11 cellular contexts compared by ENCODE assay signal in genomic region chr4:7911044-7911578, GRCh38. TPM values are rescaled to one million over a fixed set of nuclear protein-coding genes. Genes with fewer than 3 reads are reported as not detected.
A peak's percentile ranks its signal among the peaks of the same experiment; 100 is the strongest.
DNase-seq lines count a peak whose midpoint lies in the region; TF ChIP-seq lines count a peak whose summit lies in the region.
"Had no signal": no experiment of that assay in that cellular context is flagged by ENCODE, and none has a peak within 500 bp of the region (broad histone marks: within the 10 kb centered on the region; RNA-seq: fewer than 3 reads in every experiment).

No MANE protein-coding gene starts in this region.

- no peaks in the 10 kb centered on the region for H3K27me3 Mint-ChIP-seq in neural crest cell (ENCODE audit: low read depth)
- H3K27me3 Mint-ChIP-seq: activated naive CD8-positive, alpha-beta T cell had no signal

- no peaks in the 10 kb centered on the region for H3K36me3 Mint-ChIP-seq in neural crest cell (ENCODE audit: low read depth)

- H3K4me3 ChIP-seq in AG04449 (ENCODE audit: low read depth, low read length) (no peak overlapping the region; the same call in 1 of the 2 replicates), fibroblast of mammary gland (ENCODE audit: control insufficient read depth, low read depth, low read length) (peak overlapping the region; percentile 6)
- H3K4me3 ChIP-seq: SK-N-MC had no signal

- peak overlapping the region; percentile 93 for H3K27ac Mint-ChIP-seq in neural crest cell (ENCODE audit: unreplicated experiment)
- H3K27ac Mint-ChIP-seq: activated naive CD8-positive, alpha-beta T cell; stimulated activated naive CD8-positive, alpha-beta T cell treated with anti-CD3 and anti-CD28 coated beads, Interleukin-15, amount 100 ng/mL, for 72 hours had no signal

- CTCF ChIA-PET in AG04449 (lab: Yijun Ruan, JAX) (interaction anchor here (0.9 to 1.6 kb wide), 6 partner anchors 9 to 109 kb away, joined by 3 to 4 read pairs (median 3); no protein-coding TSS in a partner anchor), RWPE1 (lab: Yijun Ruan, JAX) (interaction anchor here (0.6 kb wide), 2 partner anchors 68 to 84 kb away, joined by 3 to 5 read pairs; no protein-coding TSS in a partner anchor)

- DNase-seq in AG04449 (ENCODE audit: low read depth, low spot score) (peak; percentile 80), RWPE1 (ENCODE audit: low spot score) (no peak), fibroblast of mammary gland (ENCODE audit: low read depth) (peak; percentile 93), neural crest cell (ENCODE audit: low read depth, low spot score) (peak; percentile 9), HPDE6-E6E7 (ENCODE audit: extremely low spot score) (no peak), NCI-H187 (lab: John Stamatoyannopoulos, UW) (no peak), medulla oblongata (ENCODE audit: extremely low spot score) (no peak)
- DNase-seq in activated CD8-positive, alpha-beta memory T cell treated with anti-CD3 and anti-CD28 coated beads, Interleukin-2, amount 50 U/mL, for 4 hours = no peak
- DNase-seq: stimulated activated naive CD8-positive, alpha-beta T cell treated with anti-CD3 and anti-CD28 coated beads, Interleukin-15, amount 100 ng/mL, for 72 hours had no signal

- H3K4me3 Mint-ChIP-seq in neural crest cell = peak overlapping the region; percentile 24
- H3K4me3 Mint-ChIP-seq: activated naive CD8-positive, alpha-beta T cell; stimulated activated naive CD8-positive, alpha-beta T cell treated with anti-CD3 and anti-CD28 coated beads, Interleukin-15, amount 100 ng/mL, for 72 hours had no signal

- peak overlapping the region; percentile 34 for H3K27ac ChIP-seq in RWPE1
- H3K27ac ChIP-seq: SK-N-MC had no signal

- peaks cover 47% of the 10 kb centered on the region for H3K4me1 Mint-ChIP-seq in neural crest cell

- POLR2A ChIA-PET in AG04449 (lab: Yijun Ruan, JAX) (interaction anchor here (0.7 to 1.5 kb wide), 5 partner anchors 27 to 101 kb away, joined by 3 to 5 read pairs (median 4); partner anchors contain the start of gene AFAP1), RWPE1 (lab: Yijun Ruan, JAX; ENCODE audit: low non-redundant PET) (no interaction called here)

- TF ChIP-seq CTCF in AG04449 (IDR thresholded peaks at IDR 0.05; ENCODE audit: insufficient read depth, low read length, missing control alignments) = no peak
- TF ChIP-seq CTCF in RWPE1 (conservative IDR thresholded peaks at IDR 0.05; ENCODE audit: low read depth) = no peak
- no peak for TF ChIP-seq CTCF in fibroblast of mammary gland (conservative IDR thresholded peaks at IDR 0.05; ENCODE audit: control insufficient read depth, insufficient read depth, low read depth, low read length)
- no peak for TF ChIP-seq CTCF in neural crest cell (conservative IDR thresholded peaks at IDR 0.05)

- H3K9me3 Mint-ChIP-seq in neural crest cell = no peaks in the 10 kb centered on the region
- H3K9me3 Mint-ChIP-seq: stimulated activated naive CD8-positive, alpha-beta T cell treated with anti-CD3 and anti-CD28 coated beads, Interleukin-15, amount 100 ng/mL, for 72 hours had no signal

RNA-seq across cellular contexts. Expression of gene AFAP1, which starts 28.6 kb away (rescaled TPM):
- total RNA-seq in neural crest cell = 25.4 and 28.1 TPM in 2 replicates

Comparison
In these comparisons a context has a peak if more than half of its experiments do, and no peak if none do; other contexts are left out.
1. DNase-seq: peak in AG04449 (single experiment), fibroblast of mammary gland (single experiment) and neural crest cell (single experiment); none in RWPE1 (single experiment), HPDE6-E6E7 (single experiment), NCI-H187 (0 of 2), activated CD8-positive, alpha-beta memory T cell treated with anti-CD3 and anti-CD28 coated beads, Interleukin-2, amount 50 U/mL, for 4 hours (single experiment) and medulla oblongata (single experiment).